ENCODE assay signal across 25 cellular contexts in the genomic region with DNA sequence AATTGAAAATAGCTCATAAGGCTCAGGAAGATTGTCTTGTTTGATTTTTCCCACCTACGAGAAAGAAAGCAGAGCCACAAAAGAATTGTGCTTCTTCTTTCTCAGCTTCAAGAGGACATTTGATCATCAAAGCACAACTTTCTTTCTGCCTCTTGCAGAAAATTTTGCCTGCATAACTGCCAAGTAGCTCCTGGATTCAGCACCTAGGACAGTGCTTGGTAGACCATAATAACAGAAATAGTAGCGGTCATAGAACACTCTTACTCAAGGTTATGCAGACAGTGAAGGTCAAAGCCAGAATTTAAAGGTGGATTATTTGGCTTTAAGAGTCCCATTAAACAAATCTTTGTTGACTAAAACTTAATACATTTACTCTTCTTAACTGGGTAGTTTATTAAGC.
"Had no signal": no experiment of that assay in that cellular context is flagged by ENCODE, and none has a peak within 500 bp of the region (broad histone marks: within the 10 kb centered on the region; RNA-seq: fewer than 3 reads in every experiment).

No MANE protein-coding gene starts in this region.

- H3K27ac Mint-ChIP-seq: activated CD4-positive, alpha-beta memory T cell treated with anti-CD3 and anti-CD28 coated beads for 36 hours; activated CD4-positive, alpha-beta T cell treated with anti-CD3 and anti-CD28 coated beads, Interleukin-2, amount 10 ng/mL, durations not matched to agents 24 days and 14 days; activated naive CD4-positive, alpha-beta T cell treated with anti-CD3 and anti-CD28 coated beads, Interleukin-2, amount 50 U/mL, for 72 hours; activated T-cell treated with anti-CD3 and anti-CD28 coated beads, Interleukin-2, amount 50 U/mL, for 24 hours; activated T-helper 2 cell treated with anti-CD3 and anti-CD28 coated beads, Interferon-gamma antibody, Interleukin-2, Interleukin-4, amounts not matched to agents 10 μg/mL and 5 μg/mL and 100 μg/mL, durations not matched to agents 14 hours and 24 hours and 36 hours; dendritic cell treated with granulocyte-macrophage colony-stimulating factor and Interleukin-4, amounts not matched to agents 40 ng/mL and 50 ng/mL, for 4 days; endodermal cell; nephron; progenitor cell of endocrine pancreas had no signal

- H3K9me3 Mint-ChIP-seq: endodermal cell, nephron had no signal

- H3K4me3 ChIP-seq: heart right ventricle, left ventricle myocardium inferior, ovary, right lobe of liver, tibial nerve had no signal

- H3K9me3 ChIP-seq: left ventricle myocardium inferior, ovary, right lobe of liver, tibial nerve had no signal

- H3K4me3 Mint-ChIP-seq: activated CD4-positive, alpha-beta memory T cell treated with anti-CD3 and anti-CD28 coated beads for 36 hours; activated CD4-positive, alpha-beta T cell treated with anti-CD3 and anti-CD28 coated beads, Interleukin-2, amount 10 ng/mL, durations not matched to agents 24 days and 14 days; activated T-cell treated with anti-CD3 and anti-CD28 coated beads, Interleukin-2, amount 50 U/mL, for 24 hours; central memory CD8-positive, alpha-beta T cell; dendritic cell treated with granulocyte-macrophage colony-stimulating factor and Interleukin-4, amounts not matched to agents 40 ng/mL and 50 ng/mL, for 4 days; endodermal cell; nephron had no signal

- H3K27me3 Mint-ChIP-seq: activated CD4-positive, alpha-beta memory T cell treated with anti-CD3 and anti-CD28 coated beads for 36 hours; activated CD4-positive, alpha-beta T cell treated with anti-CD3 and anti-CD28 coated beads, Interleukin-2, amount 10 ng/mL, durations not matched to agents 24 days and 14 days; activated T-cell treated with anti-CD3 and anti-CD28 coated beads, Interleukin-2, amount 50 U/mL, for 24 hours; central memory CD8-positive, alpha-beta T cell; dendritic cell treated with granulocyte-macrophage colony-stimulating factor and Interleukin-4, amounts not matched to agents 40 ng/mL and 50 ng/mL, for 4 days; progenitor cell of endocrine pancreas had no signal

- DNase-seq: activated CD4-positive, alpha-beta memory T cell treated with anti-CD3 and anti-CD28 coated beads for 36 hours; activated CD4-positive, alpha-beta T cell treated with anti-CD3 and anti-CD28 coated beads, Interleukin-2, amount 10 ng/mL, durations not matched to agents 24 days and 14 days; activated CD4-positive, CD25-positive, alpha-beta regulatory T cell treated with anti-CD3 and anti-CD28 coated beads, Interleukin-2, amount 50 U/mL, for 72 hours; activated CD8-positive, alpha-beta memory T cell treated with anti-CD3 and anti-CD28 coated beads, Interleukin-2, amount 50 U/mL, for 48 hours; activated naive CD4-positive, alpha-beta T cell; activated T-cell treated with anti-CD3 and anti-CD28 coated beads, Interleukin-2, amount 50 U/mL, for 24 hours; endodermal cell; foreskin fibroblast; heart right ventricle; left ventricle myocardium inferior; ovary; right lobe of liver; stimulated activated CD4-positive, alpha-beta T cell treated with anti-CD3 and anti-CD28 coated beads, Interleukin-2, amount 100 ng/mL, for 48 hours; stimulated activated naive CD4-positive, alpha-beta T cell treated with Interleukin-2 at 50 U/mL for 16 hours; T-helper 9 cell had no signal

- H3K27me3 ChIP-seq: heart right ventricle, ovary, right lobe of liver, tibial nerve had no signal

- H3K36me3 ChIP-seq: heart right ventricle, left ventricle myocardium inferior, ovary, right lobe of liver, tibial nerve had no signal

- H3K4me1 ChIP-seq: heart right ventricle, left ventricle myocardium inferior, right lobe of liver, tibial nerve had no signal

- H3K36me3 Mint-ChIP-seq: activated CD4-positive, alpha-beta memory T cell treated with anti-CD3 and anti-CD28 coated beads for 36 hours; activated naive CD4-positive, alpha-beta T cell treated with anti-CD3 and anti-CD28 coated beads, Interleukin-2, amount 50 U/mL, for 72 hours had no signal

- H3K4me1 Mint-ChIP-seq: activated CD4-positive, alpha-beta T cell treated with anti-CD3 and anti-CD28 coated beads, Interleukin-2, amount 10 ng/mL, durations not matched to agents 24 days and 14 days; central memory CD8-positive, alpha-beta T cell; endodermal cell; nephron had no signal

- H3K27ac ChIP-seq: heart right ventricle, left ventricle myocardium inferior, ovary, right lobe of liver, tibial nerve had no signal

- ATAC-seq: activated naive CD4-positive, alpha-beta T cell treated with anti-CD3 and anti-CD28 coated beads, Interleukin-2, amount 50 U/mL, for 72 hours; esophagus mucosa; heart right ventricle; right lobe of liver had no signal

- FAIRE-seq: bronchial epithelial cell, islet of Langerhans had no signal
